In genomic region chr14:63641473-63642228, GRCh38 we compare ENCODE assay signal across 1 cellular context.
TF ChIP-seq lines count a peak whose summit lies in the region.

TSS of gene WDR89 (minus strand) at chr14:63641871. CDS start at chr14:63599942, 41,929 bp downstream.

TF ChIP-seq in liver, 16 proteins besides CTCF, POLR2A, EP300 and RAD21 (continued from another document):
- TF ChIP-seq GABPA (IDR thresholded peaks at IDR 0.05 in 1 of 2, conservative IDR thresholded peaks at IDR 0.05 in 1 of 2) (peak; percentile 56 to 89), SP1 (IDR thresholded peaks at IDR 0.05) (peak; percentile 96), FOXA2 (IDR thresholded peaks at IDR 0.05) (no peak), YY1 (IDR thresholded peaks at IDR 0.05) (peak; percentile 92), HNF4G (IDR thresholded peaks at IDR 0.05) (no peak)
